ENCODE assay signal across 1 cellular context in genomic region chr12:122830517-122831214, GRCh38.
TF ChIP-seq lines count a peak whose summit lies in the region.

No MANE protein-coding gene starts in this region.

TF ChIP-seq in endothelial cell of umbilical vein, 7 proteins besides CTCF, POLR2A, EP300 and RAD21 (continued from another document):
- TF ChIP-seq MAX (IDR thresholded peaks at IDR 0.05; ENCODE audit: insufficient read depth, insufficient read length) (no peak), JUN (IDR thresholded peaks at IDR 0.05; ENCODE audit: borderline replicate concordance, insufficient read depth, insufficient read length, low read depth) (no peak), GATA2 (IDR thresholded peaks at IDR 0.05; ENCODE audit: insufficient read depth, insufficient read length, low read depth, low read length) (no peak), POLR2AphosphoS5 (IDR thresholded peaks at IDR 0.05; ENCODE audit: insufficient read depth, low read depth, low read length) (no peak), EZH2 (IDR thresholded peaks at IDR 0.05; ENCODE audit: borderline replicate concordance, low read depth, low read length, severe bottlenecking) (no peak)
